Comparison of ENCODE assay signal across 21 cellular contexts in genomic region chr5:107781451-107781850, GRCh38.
DNase-seq lines count a peak whose midpoint lies in the region; ATAC-seq and TF ChIP-seq lines count a peak whose summit lies in the region.
"Had no signal": no experiment of that assay in that cellular context is flagged by ENCODE, and none has a peak within 500 bp of the region (broad histone marks: within the 10 kb centered on the region; RNA-seq: fewer than 3 reads in every experiment).

No MANE protein-coding gene starts in this region.

- no peak overlapping the region for H3K9ac ChIP-seq in colonic mucosa (ENCODE audit: low read depth in 2 of 2, low read length in 2 of 2)

- H3K36me3 ChIP-seq in colonic mucosa: no peaks in the 10 kb centered on the region

- no peak for TF ChIP-seq EP300 in Ishikawa (IDR thresholded peaks at IDR 0.05; ENCODE audit: borderline replicate concordance)

- no peak overlapping the region for H3K4me3 ChIP-seq in colonic mucosa
- H3K4me3 ChIP-seq: lung had no signal

- H3K27ac ChIP-seq in colonic mucosa: peak overlapping the region; percentile 57

- TF ChIP-seq CTCF in colonic mucosa (IDR thresholded peaks at IDR 0.05): no peak

- no peak for ATAC-seq in HG02588 (IDR thresholded peaks at IDR 0.05; ENCODE audit: unreplicated experiment)
- ATAC-seq: esophagus mucosa; Right ventricle myocardium inferior; stimulated activated naive CD8-positive, alpha-beta T cell treated with anti-CD3 and anti-CD28 coated beads, Interleukin-15, Interleukin-2, amounts not matched to agents 100 U/mL and 50 U/mL, for 24 hours had no signal

- H3K4me1 ChIP-seq in colonic mucosa: no peaks in the 10 kb centered on the region

- no peak for TF ChIP-seq RAD21 in Ishikawa (IDR thresholded peaks at IDR 0.05; ENCODE audit: low read depth)

- no peaks in the 10 kb centered on the region for H3K9me3 ChIP-seq in colonic mucosa

- DNase-seq in RPMI7951 (ENCODE audit: low read depth): peak; percentile 7
- peak; percentile 52 for DNase-seq in colonic mucosa
- DNase-seq in renal cortical epithelial cell (ENCODE audit: low read depth): peak; percentile 8
- DNase-seq in DMS114 treated with DMSO at 0.1 percent for 48 hours (lab: John Stamatoyannopoulos, UW; ENCODE audit: unreplicated experiment): no peak
- no peak for DNase-seq in OCI-M2 (lab: John Stamatoyannopoulos, UW; ENCODE audit: unreplicated experiment)
- DNase-seq: activated naive CD4-positive, alpha-beta T cell treated with anti-CD3 and anti-CD28 coated beads, Interleukin-2, amount 10 ng/mL, durations not matched to agents 7 days and 5 days; activated T-cell treated with anti-CD3 and anti-CD28 coated beads, Interleukin-2, amount 50 U/mL, for 48 hours; CD8-positive, alpha-beta memory T cell; DND-41; effector CD8-positive, alpha-beta T cell; NCI-H146; NCI-H2171 treated with DMSO at 0.1 percent for 48 hours; NCI-H526 treated with DMSO at 0.1 percent for 48 hours; nucleus accumbens; stimulated activated CD4-positive, alpha-beta T cell treated with anti-CD3 and anti-CD28 coated beads, Interleukin-4, amount 100 ng/mL, for 24 hours; stimulated activated naive CD8-positive, alpha-beta T cell treated with anti-CD3 and anti-CD28 coated beads, Interleukin-15, Interleukin-2, amounts not matched to agents 100 U/mL and 50 U/mL, for 24 hours had no signal

- intact Hi-C loops in colonic mucosa (cut with DNase I): no loop called here

- H3K27me3 ChIP-seq in colonic mucosa: no peaks in the 10 kb centered on the region

TF ChIP-seq in Ishikawa, 13 proteins besides CTCF, POLR2A, EP300 and RAD21:
- TF ChIP-seq NFIC (IDR thresholded peaks at IDR 0.05) (0 out of 2 replicates have a peak, but pooled peaks have one; percentile 17), CEBPB (IDR thresholded peaks at IDR 0.05) (no peak), REST (IDR thresholded peaks at IDR 0.05; ENCODE audit: low read depth) (no peak), ZBTB7A (IDR thresholded peaks at IDR 0.05; ENCODE audit: low read depth) (no peak)

Comparison
In these comparisons a context has a peak if more than half of its experiments do, and no peak if none do; other contexts are left out.
1. DNase-seq: peak in RPMI7951 (single experiment), colonic mucosa (single experiment) and renal cortical epithelial cell (single experiment); none in DMS114 treated with DMSO at 0.1 percent for 48 hours (single experiment) and OCI-M2 (single experiment).